Comparison of ENCODE assay signal across 1 cellular context in the genomic region with DNA sequence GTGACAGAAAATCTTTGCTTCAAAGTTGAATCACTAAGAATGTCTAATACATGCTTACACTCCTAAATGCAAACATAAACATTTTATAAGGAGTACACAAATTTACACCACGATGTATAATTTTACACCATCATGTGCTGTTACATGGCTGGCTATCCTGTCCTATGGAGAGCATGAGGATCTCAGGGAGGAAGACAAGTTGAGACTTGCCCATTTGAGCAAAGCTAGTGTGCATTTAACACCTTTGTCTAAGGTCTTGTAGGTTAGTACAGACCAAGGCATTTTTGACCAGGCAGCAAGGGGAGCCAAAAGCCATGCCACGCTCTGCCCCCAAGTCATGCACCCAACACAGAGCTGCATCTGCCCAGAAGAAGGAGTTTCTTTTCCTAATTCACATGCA.
TF ChIP-seq lines count a peak whose summit lies in the region.

No MANE protein-coding gene starts in this region.

TF ChIP-seq in GM23338, 12 proteins besides CTCF, POLR2A, EP300 and RAD21 (continued from another document):
- TF ChIP-seq, protein P1, sequence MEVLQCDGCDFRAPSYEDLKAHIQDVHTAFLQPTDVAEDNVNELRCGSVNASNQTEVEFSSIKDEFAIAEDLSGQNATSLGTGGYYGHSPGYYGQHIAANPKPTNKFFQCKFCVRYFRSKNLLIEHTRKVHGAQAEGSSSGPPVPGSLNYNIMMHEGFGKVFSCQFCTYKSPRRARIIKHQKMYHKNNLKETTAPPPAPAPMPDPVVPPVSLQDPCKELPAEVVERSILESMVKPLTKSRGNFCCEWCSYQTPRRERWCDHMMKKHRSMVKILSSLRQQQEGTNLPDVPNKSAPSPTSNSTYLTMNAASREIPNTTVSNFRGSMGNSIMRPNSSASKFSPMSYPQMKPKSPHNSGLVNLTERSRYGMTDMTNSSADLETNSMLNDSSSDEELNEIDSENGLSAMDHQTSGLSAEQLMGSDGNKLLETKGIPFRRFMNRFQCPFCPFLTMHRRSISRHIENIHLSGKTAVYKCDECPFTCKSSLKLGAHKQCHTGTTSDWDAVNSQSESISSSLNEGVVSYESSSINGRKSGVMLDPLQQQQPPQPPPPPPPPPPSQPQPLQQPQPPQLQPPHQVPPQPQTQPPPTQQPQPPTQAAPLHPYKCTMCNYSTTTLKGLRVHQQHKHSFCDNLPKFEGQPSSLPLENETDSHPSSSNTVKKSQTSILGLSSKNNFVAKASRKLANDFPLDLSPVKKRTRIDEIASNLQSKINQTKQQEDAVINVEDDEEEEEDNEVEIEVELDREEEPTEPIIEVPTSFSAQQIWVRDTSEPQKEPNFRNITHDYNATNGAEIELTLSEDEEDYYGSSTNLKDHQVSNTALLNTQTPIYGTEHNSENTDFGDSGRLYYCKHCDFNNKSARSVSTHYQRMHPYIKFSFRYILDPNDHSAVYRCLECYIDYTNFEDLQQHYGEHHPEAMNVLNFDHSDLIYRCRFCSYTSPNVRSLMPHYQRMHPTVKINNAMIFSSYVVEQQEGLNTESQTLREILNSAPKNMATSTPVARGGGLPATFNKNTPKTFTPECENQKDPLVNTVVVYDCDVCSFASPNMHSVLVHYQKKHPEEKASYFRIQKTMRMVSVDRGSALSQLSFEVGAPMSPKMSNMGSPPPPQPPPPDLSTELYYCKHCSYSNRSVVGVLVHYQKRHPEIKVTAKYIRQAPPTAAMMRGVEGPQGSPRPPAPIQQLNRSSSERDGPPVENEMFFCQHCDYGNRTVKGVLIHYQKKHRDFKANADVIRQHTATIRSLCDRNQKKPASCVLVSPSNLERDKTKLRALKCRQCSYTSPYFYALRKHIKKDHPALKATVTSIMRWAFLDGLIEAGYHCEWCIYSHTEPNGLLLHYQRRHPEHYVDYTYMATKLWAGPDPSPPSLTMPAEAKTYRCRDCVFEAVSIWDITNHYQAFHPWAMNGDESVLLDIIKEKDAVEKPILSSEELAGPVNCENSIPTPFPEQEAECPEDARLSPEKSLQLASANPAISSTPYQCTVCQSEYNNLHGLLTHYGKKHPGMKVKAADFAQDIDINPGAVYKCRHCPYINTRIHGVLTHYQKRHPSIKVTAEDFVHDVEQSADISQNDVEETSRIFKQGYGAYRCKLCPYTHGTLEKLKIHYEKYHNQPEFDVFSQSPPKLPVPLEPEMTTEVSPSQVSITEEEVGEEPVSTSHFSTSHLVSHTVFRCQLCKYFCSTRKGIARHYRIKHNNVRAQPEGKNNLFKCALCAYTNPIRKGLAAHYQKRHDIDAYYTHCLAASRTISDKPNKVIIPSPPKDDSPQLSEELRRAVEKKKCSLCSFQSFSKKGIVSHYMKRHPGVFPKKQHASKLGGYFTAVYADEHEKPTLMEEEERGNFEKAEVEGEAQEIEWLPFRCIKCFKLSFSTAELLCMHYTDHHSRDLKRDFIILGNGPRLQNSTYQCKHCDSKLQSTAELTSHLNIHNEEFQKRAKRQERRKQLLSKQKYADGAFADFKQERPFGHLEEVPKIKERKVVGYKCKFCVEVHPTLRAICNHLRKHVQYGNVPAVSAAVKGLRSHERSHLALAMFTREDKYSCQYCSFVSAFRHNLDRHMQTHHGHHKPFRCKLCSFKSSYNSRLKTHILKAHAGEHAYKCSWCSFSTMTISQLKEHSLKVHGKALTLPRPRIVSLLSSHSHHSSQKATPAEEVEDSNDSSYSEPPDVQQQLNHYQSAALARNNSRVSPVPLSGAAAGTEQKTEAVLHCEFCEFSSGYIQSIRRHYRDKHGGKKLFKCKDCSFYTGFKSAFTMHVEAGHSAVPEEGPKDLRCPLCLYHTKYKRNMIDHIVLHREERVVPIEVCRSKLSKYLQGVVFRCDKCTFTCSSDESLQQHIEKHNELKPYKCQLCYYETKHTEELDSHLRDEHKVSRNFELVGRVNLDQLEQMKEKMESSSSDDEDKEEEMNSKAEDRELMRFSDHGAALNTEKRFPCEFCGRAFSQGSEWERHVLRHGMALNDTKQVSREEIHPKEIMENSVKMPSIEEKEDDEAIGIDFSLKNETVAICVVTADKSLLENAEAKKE (CRISPR knock-in tag; IDR thresholded peaks at IDR 0.05) = no peak
- TF ChIP-seq POLR2AphosphoS5 (IDR thresholded peaks at IDR 0.05; ENCODE audit: low read depth) (no peak), CREB1 (CRISPR knock-in tag; IDR thresholded peaks at IDR 0.05; ENCODE audit: low read depth) (no peak)
